Comparison of ENCODE assay signal across 1 cellular context in genomic region chr11:34234086-34234740, GRCh38.
TF ChIP-seq lines count a peak whose summit lies in the region.

No MANE protein-coding gene starts in this region.

TF ChIP-seq in HEK293, 187 proteins besides CTCF, POLR2A, EP300 and RAD21 (continued from another document):
- TF ChIP-seq ZNF518A (tag by site-specific recombination; conservative IDR thresholded peaks at IDR 0.05; ENCODE audit: low read depth) (peak; percentile 53; the same call in 1 of the 2 replicates), ZNF792 (tag by site-specific recombination; IDR thresholded peaks at IDR 0.05) (no peak), ZNF558 (tag by site-specific recombination; IDR thresholded peaks at IDR 0.05) (no peak), ZNF677 (tag by site-specific recombination; IDR thresholded peaks at IDR 0.05) (no peak), ZNF280D (tag by site-specific recombination; IDR thresholded peaks at IDR 0.05) (no peak), ZIC2 (tag by site-specific recombination; IDR thresholded peaks at IDR 0.05) (peak; percentile 48), SETDB1 (IDR thresholded peaks at IDR 0.05; ENCODE audit: insufficient read length, low read length) (no peak), REST (tag by site-specific recombination; IDR thresholded peaks at IDR 0.05) (no peak), WT1 (tag by site-specific recombination; IDR thresholded peaks at IDR 0.05) (0 out of 2 replicates have a peak, but pooled peaks have one; percentile 45)
